8 cellular contexts compared by ENCODE assay signal in genomic region chr10:22712959-22713852, GRCh38. TPM values are rescaled to one million over a fixed set of nuclear protein-coding genes. Genes with fewer than 3 reads are reported as not detected.
DNase-seq lines count a peak whose midpoint lies in the region; ATAC-seq and TF ChIP-seq lines count a peak whose summit lies in the region.

No MANE protein-coding gene starts in this region.

- H4K20me1 ChIP-seq in mammary epithelial cell (ENCODE audit: insufficient read depth, low read length): no peaks in the 10 kb centered on the region

- H3K4me3 ChIP-seq in mammary epithelial cell (replicated peaks in 1 of 3; ENCODE audit: insufficient read depth in 1 of 3, low read depth in 2 of 3, low read length in 3 of 3) (peak overlapping the region; percentile 93 to 97 (median 97)), kidney epithelial cell (ENCODE audit: low read depth, low read length) (peak overlapping the region; percentile 99)

- no TSS peak for BruUV-seq in mammary epithelial cell (replicated peaks; lab: Mats Ljungman, UMichigan)

- intact Hi-C loops in mammary epithelial cell (cut with micrococcal nuclease): loop anchor here (2.0 to 10.0 kb wide), 4 partner anchors 91 to 388 kb away; partner anchors contain the start of gene BMI1

- peak overlapping the region; percentile 96 for H3K4me3 Mint-ChIP-seq in T-helper 17 cell

- no peaks in the 10 kb centered on the region for H3K9me3 ChIP-seq in T-helper 17 cell (ENCODE audit: control insufficient read depth, low read length, poor library complexity, severe bottlenecking)
- no peaks in the 10 kb centered on the region for H3K9me3 ChIP-seq in mammary epithelial cell (replicated peaks; ENCODE audit: insufficient read depth, low read length)

- H3K4me1 Mint-ChIP-seq in T-helper 17 cell: peaks cover 40% of the 10 kb centered on the region

- no peaks in the 10 kb centered on the region for H3K27me3 Mint-ChIP-seq in T-helper 17 cell

- peak overlapping the region; percentile 94 for H3K4me2 ChIP-seq in mammary epithelial cell (ENCODE audit: insufficient read depth, low read depth, low read length)

- CTCF ChIA-PET in mammary epithelial cell (lab: Charles Lee; ENCODE audit: low non-redundant PET): interaction anchor here (0.6 kb wide), 1 partner anchor 285 kb away, joined by 3 read pairs; no protein-coding TSS in a partner anchor

- H3K36me3 Mint-ChIP-seq in T-helper 17 cell (ENCODE audit: low read depth): peaks cover 2% of the 10 kb centered on the region

- ATAC-seq in HG03108 (IDR thresholded peaks at IDR 0.05; ENCODE audit: unreplicated experiment) (peak; percentile 21), T-helper 17 cell (peak; percentile 34)

- DNase-seq in NCI-H2107 treated with DMSO at 0.1 percent for 48 hours (lab: John Stamatoyannopoulos, UW; ENCODE audit: unreplicated experiment): peak; percentile 5
- DNase-seq in NCI-H2107 (lab: John Stamatoyannopoulos, UW): no peak
- peak; percentile 29 to 36 (median 33) for DNase-seq in T-helper 17 cell
- DNase-seq in mammary epithelial cell: peak; percentile 19
- no peak for DNase-seq in kidney epithelial cell (ENCODE audit: low read depth)
- peak; percentile 14 to 15 for DNase-seq in stimulated activated CD4-positive, alpha-beta T cell treated with anti-CD3 and anti-CD28 coated beads, Interleukin-2, amount 100 ng/mL, for 48 hours
- no peak for DNase-seq in SIG-M5 (lab: John Stamatoyannopoulos, UW)

- H2AFZ ChIP-seq in mammary epithelial cell (ENCODE audit: low read depth, low read length): peak overlapping the region; percentile 99

- TF ChIP-seq CTCF in mammary epithelial cell (conservative IDR thresholded peaks at IDR 0.05 in 1 of 2, IDR thresholded peaks at IDR 0.05 in 1 of 2; ENCODE audit: extremely low read depth in 1 of 2, insufficient read depth in 1 of 2, low read depth in 1 of 2, low read length in 2 of 2): no peak
- TF ChIP-seq CTCF in kidney epithelial cell (IDR thresholded peaks at IDR 0.05; ENCODE audit: insufficient read depth, low read length, poor library complexity, severe bottlenecking): no peak

- WGBS in mammary epithelial cell (ENCODE audit: low coverage, missing lambda C conversion rate): 14% methylated on average over 8 of the region's 72 CpGs

- peaks cover 56% of the 10 kb centered on the region for H3K79me2 ChIP-seq in mammary epithelial cell (ENCODE audit: insufficient read depth, low read length)

- no peak overlapping the region for H3K27ac ChIP-seq in mammary epithelial cell (ENCODE audit: insufficient read depth, low read depth, low read length)

- H3K27ac Mint-ChIP-seq in T-helper 17 cell: peak overlapping the region; percentile 37

- peak overlapping the region; percentile 77 for H3K9ac ChIP-seq in mammary epithelial cell (ENCODE audit: insufficient read depth, low read length)

- H3K27me3 ChIP-seq in mammary epithelial cell (ENCODE audit: insufficient read depth, low read length) (no peaks in the 10 kb centered on the region), kidney epithelial cell (ENCODE audit: control insufficient read depth, insufficient read depth, low read length) (no peaks in the 10 kb centered on the region)

- H3K36me3 ChIP-seq in mammary epithelial cell (ENCODE audit: insufficient read depth, low read length) (no peaks in the 10 kb centered on the region), kidney epithelial cell (ENCODE audit: control insufficient read depth, insufficient read depth, low read length) (no peaks in the 10 kb centered on the region)

- in situ Hi-C loops in mammary epithelial cell (cut with MboI; ENCODE audit: low sequenced_read_pairs in 2 of 2): no loop called here

- H3K4me1 ChIP-seq in mammary epithelial cell (ENCODE audit: insufficient read depth, low read length): peaks cover 14% of the 10 kb centered on the region

- dilution Hi-C loops in mammary epithelial cell (cut with HindIII; ENCODE audit: low sequenced_read_pairs): no loop called here

RNA-seq across cellular contexts. Expression of gene PIP4K2A, which starts 1.2 kb away (rescaled TPM):
- total RNA-seq in T-helper 17 cell (100 to 1,000 TPM; 167 to 205 TPM), mammary epithelial cell (10 to 100 TPM in 1 of 2 donors, 1 to 10 TPM in 1; 7.2 to 13.4 TPM), kidney epithelial cell (23.6 and 24.9 TPM in 2 replicates)
- 5.2 TPM for polyA plus RNA-seq in mammary epithelial cell
- 8.7 TPM for polyA minus RNA-seq in mammary epithelial cell

Comparison
In these comparisons a context has a peak if more than half of its experiments do, and no peak if none do; other contexts are left out.
1. DNase-seq: peak in NCI-H2107 treated with DMSO at 0.1 percent for 48 hours (single experiment), T-helper 17 cell (3 of 3), mammary epithelial cell (single experiment) and stimulated activated CD4-positive, alpha-beta T cell treated with anti-CD3 and anti-CD28 coated beads, Interleukin-2, amount 100 ng/mL, for 48 hours (2 of 2); none in NCI-H2107 (single experiment), kidney epithelial cell (single experiment) and SIG-M5 (single experiment).